Comparison of ENCODE assay signal across 2 cellular contexts in the genomic region with DNA sequence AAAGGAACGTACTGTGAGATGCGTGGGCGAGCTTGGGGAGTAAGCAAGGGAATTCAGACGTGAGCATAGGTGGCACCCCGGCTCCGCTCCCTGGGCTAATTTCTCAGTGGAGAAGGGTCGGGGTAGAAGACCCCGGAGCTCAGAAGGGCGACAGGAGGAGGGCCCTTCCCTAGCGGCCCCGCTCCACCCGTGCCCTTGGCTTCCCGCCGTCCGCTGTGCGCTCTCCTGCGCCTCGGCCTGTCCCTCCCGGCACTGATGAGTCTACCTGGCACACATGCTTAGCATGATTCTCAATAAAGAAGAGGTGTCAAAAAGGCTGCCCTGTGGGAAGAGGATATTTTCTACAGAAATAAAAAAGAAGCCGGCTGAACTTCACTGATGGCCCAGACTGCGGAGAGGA.
A peak's percentile ranks its signal among the peaks of the same experiment; 100 is the strongest.
TF ChIP-seq lines count a peak whose summit lies in the region.

No MANE protein-coding gene starts in this region.

TF ChIP-seq in GM23338, 12 proteins besides CTCF, POLR2A, EP300 and RAD21 (continues in another document):
- TF ChIP-seq, protein P1, sequence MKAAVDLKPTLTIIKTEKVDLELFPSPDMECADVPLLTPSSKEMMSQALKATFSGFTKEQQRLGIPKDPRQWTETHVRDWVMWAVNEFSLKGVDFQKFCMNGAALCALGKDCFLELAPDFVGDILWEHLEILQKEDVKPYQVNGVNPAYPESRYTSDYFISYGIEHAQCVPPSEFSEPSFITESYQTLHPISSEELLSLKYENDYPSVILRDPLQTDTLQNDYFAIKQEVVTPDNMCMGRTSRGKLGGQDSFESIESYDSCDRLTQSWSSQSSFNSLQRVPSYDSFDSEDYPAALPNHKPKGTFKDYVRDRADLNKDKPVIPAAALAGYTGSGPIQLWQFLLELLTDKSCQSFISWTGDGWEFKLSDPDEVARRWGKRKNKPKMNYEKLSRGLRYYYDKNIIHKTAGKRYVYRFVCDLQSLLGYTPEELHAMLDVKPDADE (IDR thresholded peaks at IDR 0.05) = no peak
- no peak for TF ChIP-seq POLR2AphosphoS5 (IDR thresholded peaks at IDR 0.05; ENCODE audit: low read depth)
- no peak for TF ChIP-seq EZH2phosphoT487 (IDR thresholded peaks at IDR 0.05; ENCODE audit: unreplicated experiment)
- TF ChIP-seq EZH2 (IDR thresholded peaks at IDR 0.05; ENCODE audit: low read depth, unreplicated experiment) = no peak
- TF ChIP-seq NANOG (IDR thresholded peaks at IDR 0.05; ENCODE audit: borderline replicate concordance) = no peak
- TF ChIP-seq ZNF114 (CRISPR knock-in tag; IDR thresholded peaks at IDR 0.05) = no peak
- TF ChIP-seq, protein P2, sequence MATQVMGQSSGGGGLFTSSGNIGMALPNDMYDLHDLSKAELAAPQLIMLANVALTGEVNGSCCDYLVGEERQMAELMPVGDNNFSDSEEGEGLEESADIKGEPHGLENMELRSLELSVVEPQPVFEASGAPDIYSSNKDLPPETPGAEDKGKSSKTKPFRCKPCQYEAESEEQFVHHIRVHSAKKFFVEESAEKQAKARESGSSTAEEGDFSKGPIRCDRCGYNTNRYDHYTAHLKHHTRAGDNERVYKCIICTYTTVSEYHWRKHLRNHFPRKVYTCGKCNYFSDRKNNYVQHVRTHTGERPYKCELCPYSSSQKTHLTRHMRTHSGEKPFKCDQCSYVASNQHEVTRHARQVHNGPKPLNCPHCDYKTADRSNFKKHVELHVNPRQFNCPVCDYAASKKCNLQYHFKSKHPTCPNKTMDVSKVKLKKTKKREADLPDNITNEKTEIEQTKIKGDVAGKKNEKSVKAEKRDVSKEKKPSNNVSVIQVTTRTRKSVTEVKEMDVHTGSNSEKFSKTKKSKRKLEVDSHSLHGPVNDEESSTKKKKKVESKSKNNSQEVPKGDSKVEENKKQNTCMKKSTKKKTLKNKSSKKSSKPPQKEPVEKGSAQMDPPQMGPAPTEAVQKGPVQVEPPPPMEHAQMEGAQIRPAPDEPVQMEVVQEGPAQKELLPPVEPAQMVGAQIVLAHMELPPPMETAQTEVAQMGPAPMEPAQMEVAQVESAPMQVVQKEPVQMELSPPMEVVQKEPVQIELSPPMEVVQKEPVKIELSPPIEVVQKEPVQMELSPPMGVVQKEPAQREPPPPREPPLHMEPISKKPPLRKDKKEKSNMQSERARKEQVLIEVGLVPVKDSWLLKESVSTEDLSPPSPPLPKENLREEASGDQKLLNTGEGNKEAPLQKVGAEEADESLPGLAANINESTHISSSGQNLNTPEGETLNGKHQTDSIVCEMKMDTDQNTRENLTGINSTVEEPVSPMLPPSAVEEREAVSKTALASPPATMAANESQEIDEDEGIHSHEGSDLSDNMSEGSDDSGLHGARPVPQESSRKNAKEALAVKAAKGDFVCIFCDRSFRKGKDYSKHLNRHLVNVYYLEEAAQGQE (IDR thresholded peaks at IDR 0.05; ENCODE audit: unreplicated experiment) = no peak
- TF ChIP-seq CREB1 (CRISPR knock-in tag; IDR thresholded peaks at IDR 0.05; ENCODE audit: low read depth) = no peak
- no peak for TF ChIP-seq STAT1 (IDR thresholded peaks at IDR 0.05; ENCODE audit: unreplicated experiment)
- TF ChIP-seq, protein P3, sequence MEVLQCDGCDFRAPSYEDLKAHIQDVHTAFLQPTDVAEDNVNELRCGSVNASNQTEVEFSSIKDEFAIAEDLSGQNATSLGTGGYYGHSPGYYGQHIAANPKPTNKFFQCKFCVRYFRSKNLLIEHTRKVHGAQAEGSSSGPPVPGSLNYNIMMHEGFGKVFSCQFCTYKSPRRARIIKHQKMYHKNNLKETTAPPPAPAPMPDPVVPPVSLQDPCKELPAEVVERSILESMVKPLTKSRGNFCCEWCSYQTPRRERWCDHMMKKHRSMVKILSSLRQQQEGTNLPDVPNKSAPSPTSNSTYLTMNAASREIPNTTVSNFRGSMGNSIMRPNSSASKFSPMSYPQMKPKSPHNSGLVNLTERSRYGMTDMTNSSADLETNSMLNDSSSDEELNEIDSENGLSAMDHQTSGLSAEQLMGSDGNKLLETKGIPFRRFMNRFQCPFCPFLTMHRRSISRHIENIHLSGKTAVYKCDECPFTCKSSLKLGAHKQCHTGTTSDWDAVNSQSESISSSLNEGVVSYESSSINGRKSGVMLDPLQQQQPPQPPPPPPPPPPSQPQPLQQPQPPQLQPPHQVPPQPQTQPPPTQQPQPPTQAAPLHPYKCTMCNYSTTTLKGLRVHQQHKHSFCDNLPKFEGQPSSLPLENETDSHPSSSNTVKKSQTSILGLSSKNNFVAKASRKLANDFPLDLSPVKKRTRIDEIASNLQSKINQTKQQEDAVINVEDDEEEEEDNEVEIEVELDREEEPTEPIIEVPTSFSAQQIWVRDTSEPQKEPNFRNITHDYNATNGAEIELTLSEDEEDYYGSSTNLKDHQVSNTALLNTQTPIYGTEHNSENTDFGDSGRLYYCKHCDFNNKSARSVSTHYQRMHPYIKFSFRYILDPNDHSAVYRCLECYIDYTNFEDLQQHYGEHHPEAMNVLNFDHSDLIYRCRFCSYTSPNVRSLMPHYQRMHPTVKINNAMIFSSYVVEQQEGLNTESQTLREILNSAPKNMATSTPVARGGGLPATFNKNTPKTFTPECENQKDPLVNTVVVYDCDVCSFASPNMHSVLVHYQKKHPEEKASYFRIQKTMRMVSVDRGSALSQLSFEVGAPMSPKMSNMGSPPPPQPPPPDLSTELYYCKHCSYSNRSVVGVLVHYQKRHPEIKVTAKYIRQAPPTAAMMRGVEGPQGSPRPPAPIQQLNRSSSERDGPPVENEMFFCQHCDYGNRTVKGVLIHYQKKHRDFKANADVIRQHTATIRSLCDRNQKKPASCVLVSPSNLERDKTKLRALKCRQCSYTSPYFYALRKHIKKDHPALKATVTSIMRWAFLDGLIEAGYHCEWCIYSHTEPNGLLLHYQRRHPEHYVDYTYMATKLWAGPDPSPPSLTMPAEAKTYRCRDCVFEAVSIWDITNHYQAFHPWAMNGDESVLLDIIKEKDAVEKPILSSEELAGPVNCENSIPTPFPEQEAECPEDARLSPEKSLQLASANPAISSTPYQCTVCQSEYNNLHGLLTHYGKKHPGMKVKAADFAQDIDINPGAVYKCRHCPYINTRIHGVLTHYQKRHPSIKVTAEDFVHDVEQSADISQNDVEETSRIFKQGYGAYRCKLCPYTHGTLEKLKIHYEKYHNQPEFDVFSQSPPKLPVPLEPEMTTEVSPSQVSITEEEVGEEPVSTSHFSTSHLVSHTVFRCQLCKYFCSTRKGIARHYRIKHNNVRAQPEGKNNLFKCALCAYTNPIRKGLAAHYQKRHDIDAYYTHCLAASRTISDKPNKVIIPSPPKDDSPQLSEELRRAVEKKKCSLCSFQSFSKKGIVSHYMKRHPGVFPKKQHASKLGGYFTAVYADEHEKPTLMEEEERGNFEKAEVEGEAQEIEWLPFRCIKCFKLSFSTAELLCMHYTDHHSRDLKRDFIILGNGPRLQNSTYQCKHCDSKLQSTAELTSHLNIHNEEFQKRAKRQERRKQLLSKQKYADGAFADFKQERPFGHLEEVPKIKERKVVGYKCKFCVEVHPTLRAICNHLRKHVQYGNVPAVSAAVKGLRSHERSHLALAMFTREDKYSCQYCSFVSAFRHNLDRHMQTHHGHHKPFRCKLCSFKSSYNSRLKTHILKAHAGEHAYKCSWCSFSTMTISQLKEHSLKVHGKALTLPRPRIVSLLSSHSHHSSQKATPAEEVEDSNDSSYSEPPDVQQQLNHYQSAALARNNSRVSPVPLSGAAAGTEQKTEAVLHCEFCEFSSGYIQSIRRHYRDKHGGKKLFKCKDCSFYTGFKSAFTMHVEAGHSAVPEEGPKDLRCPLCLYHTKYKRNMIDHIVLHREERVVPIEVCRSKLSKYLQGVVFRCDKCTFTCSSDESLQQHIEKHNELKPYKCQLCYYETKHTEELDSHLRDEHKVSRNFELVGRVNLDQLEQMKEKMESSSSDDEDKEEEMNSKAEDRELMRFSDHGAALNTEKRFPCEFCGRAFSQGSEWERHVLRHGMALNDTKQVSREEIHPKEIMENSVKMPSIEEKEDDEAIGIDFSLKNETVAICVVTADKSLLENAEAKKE (CRISPR knock-in tag; IDR thresholded peaks at IDR 0.05) = no peak

TF ChIP-seq in K562, 482 proteins besides CTCF, POLR2A, EP300 and RAD21:
- TF ChIP-seq POLR3G (IDR thresholded peaks at IDR 0.05; ENCODE audit: extremely low read depth, insufficient read length, insufficient replicate concordance) (no peak), GATA2 (CRISPR knock-in tag; IDR thresholded peaks at IDR 0.05) (no peak), EGR1 (conservative IDR thresholded peaks at IDR 0.05) (0 out of 2 replicates have a peak, but pooled peaks have one; percentile 7), ZNF174 (CRISPR knock-in tag; IDR thresholded peaks at IDR 0.05) (no peak)
